ENCODE assay signal across 11 cellular contexts in the genomic region with DNA sequence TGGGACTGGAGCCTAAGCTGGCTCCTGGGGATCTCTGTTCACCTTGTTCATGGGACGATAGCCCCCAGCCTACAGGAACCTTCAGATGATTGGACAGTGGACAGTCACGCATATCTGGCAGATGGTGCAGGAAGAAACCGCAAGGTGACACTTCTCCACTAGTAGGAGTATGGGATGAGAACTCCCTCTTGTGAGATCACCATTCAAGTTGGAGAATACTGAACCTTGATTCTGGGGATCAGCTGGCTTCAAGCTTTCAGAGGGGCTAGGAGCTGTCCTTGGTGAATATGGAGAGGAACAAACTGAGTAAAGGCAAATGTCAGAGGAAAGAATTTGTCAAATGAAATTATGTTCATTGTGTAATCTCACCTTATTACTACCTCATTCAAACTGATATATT.
A peak's percentile ranks its signal among the peaks of the same experiment; 100 is the strongest.
DNase-seq lines count a peak whose midpoint lies in the region; ATAC-seq, FAIRE-seq and TF ChIP-seq lines count a peak whose summit lies in the region.
"Had no signal": no experiment of that assay in that cellular context is flagged by ENCODE, and none has a peak within 500 bp of the region (broad histone marks: within the 10 kb centered on the region; RNA-seq: fewer than 3 reads in every experiment).

No MANE protein-coding gene starts in this region.

- no peaks in the 10 kb centered on the region for H3K27me3 Mint-ChIP-seq in effector memory CD8-positive, alpha-beta T cell

- TF ChIP-seq RAD21 in A549 (conservative IDR thresholded peaks at IDR 0.05 in 1 of 2, IDR thresholded peaks at IDR 0.05 in 1 of 2): no peak

- H3K4me2 ChIP-seq in A549 (peak overlapping the region; percentile 36), PC-9 (no peak overlapping the region)

- H3K4me1 ChIP-seq in A549 (peaks cover 12% of the 10 kb centered on the region; the same call in 2 of the 3 replicates), PC-9 (replicated peaks; ENCODE audit: insufficient read depth) (peaks cover 23% of the 10 kb centered on the region), pancreas (no peaks in the 10 kb centered on the region)

- H3K79me2 ChIP-seq in PC-9 (ENCODE audit: low read depth): no peaks in the 10 kb centered on the region

- 92% methylated on average over 2 of the region's 3 CpGs for WGBS in A549 (ENCODE audit: missing lambda C conversion rate)
- 87 to 96% methylated on average over 3 of the region's 3 CpGs for WGBS in pancreas, 2 donors

- H3K9me3 ChIP-seq in A549 (no peaks in the 10 kb centered on the region), PC-9 (ENCODE audit: insufficient read depth, low read depth) (0 out of 2 replicates have a peak, but pooled peaks cover 4% of the 10 kb centered on the region), pancreas (no peaks in the 10 kb centered on the region)

- POLR2A ChIA-PET in A549 (lab: Yijun Ruan, JAX): no interaction called here
- POLR2A ChIA-PET in PC-9 (lab: Charles Lee; ENCODE audit: unreplicated experiment): no interaction called here

- H2AFZ ChIP-seq in PC-9: no peak overlapping the region

- no peaks in the 10 kb centered on the region for H4K20me1 ChIP-seq in PC-9 (ENCODE audit: insufficient read depth)

- peaks cover 18 to 25% of the 10 kb centered on the region in 2 donors for H3K4me1 Mint-ChIP-seq in effector memory CD8-positive, alpha-beta T cell (ENCODE audit: low read depth in 2 of 2)

- no peak overlapping the region for H3K27ac ChIP-seq in A549
- H3K27ac ChIP-seq in PC-9: peak overlapping the region; percentile 39
- no peak overlapping the region for H3K27ac ChIP-seq in pancreas

- ATAC-seq in A549 (peak; percentile 70 to 75; a peak in 3 of 6 replicates), pancreas (no peak), HG03520 (IDR thresholded peaks at IDR 0.05; ENCODE audit: unreplicated experiment) (no peak)
- ATAC-seq in effector memory CD8-positive, alpha-beta T cell (replicated peaks): no peak

- H3K4me3 ChIP-seq in A549: no peak overlapping the region
- H3K4me3 ChIP-seq in PC-9: no peak overlapping the region
- no peak overlapping the region for H3K4me3 ChIP-seq in pancreas

- H3K27ac Mint-ChIP-seq in effector memory CD8-positive, alpha-beta T cell: peak overlapping the region; percentile 73 to 83

- H3K36me3 ChIP-seq in PC-9 (ENCODE audit: low read depth) (no peaks in the 10 kb centered on the region), pancreas (no peaks in the 10 kb centered on the region)

- CTCF ChIA-PET in A549 (lab: Yijun Ruan, JAX): no interaction called here
- CTCF ChIA-PET in PC-9 (lab: Charles Lee): no interaction called here

- no peaks in the 10 kb centered on the region for H3K9me2 ChIP-seq in PC-9 (ENCODE audit: insufficient read depth)

- peak in 1 of 2 experiments; percentile 26 for DNase-seq in A549 (ENCODE audit: low read depth in 1 of 2, low spot score in 1 of 2)
- peak; percentile 9 for DNase-seq in EH (ENCODE audit: low read depth)
- DNase-seq in PC-9: no peak
- DNase-seq in effector memory CD8-positive, alpha-beta T cell: no peak
- DNase-seq in GM12892 (ENCODE audit: insufficient read length): no peak
- no peak for DNase-seq in pancreas
- DNase-seq in DMS114 treated with DMSO at 0.1 percent for 48 hours (lab: John Stamatoyannopoulos, UW; ENCODE audit: unreplicated experiment): no peak
- DNase-seq: Karpas-422, NCI-H510A had no signal

- no peaks in the 10 kb centered on the region for H3K36me3 Mint-ChIP-seq in effector memory CD8-positive, alpha-beta T cell (ENCODE audit: insufficient read depth)

- TF ChIP-seq CTCF in A549 (IDR thresholded peaks at IDR 0.05): no peak
- no peak for TF ChIP-seq CTCF in PC-9 (conservative IDR thresholded peaks at IDR 0.05)
- TF ChIP-seq CTCF in pancreas (IDR thresholded peaks at IDR 0.05): no peak

- no peaks in the 10 kb centered on the region for H3K27me3 ChIP-seq in PC-9 (ENCODE audit: insufficient read depth, low read depth)
- no peaks in the 10 kb centered on the region for H3K27me3 ChIP-seq in pancreas

- H3K4me3 Mint-ChIP-seq in effector memory CD8-positive, alpha-beta T cell: peak overlapping the region in 1 of 2 donors; percentile 55
- H3K4me3 Mint-ChIP-seq: neural crest cell had no signal

- H3F3A ChIP-seq in PC-9 (ENCODE audit: insufficient read depth, low read depth): no peaks in the 10 kb centered on the region

- FAIRE-seq in A549 (lab: Jason Lieb, UNC) (no peak), GM12892 (lab: Jason Lieb, UNC) (no peak), pancreas (lab: Jason Lieb, UNC) (no peak)

- TF ChIP-seq POLR2A in A549 (IDR thresholded peaks at IDR 0.05; ENCODE audit: low read length) (no peak), GM12892 (IDR thresholded peaks at IDR 0.05; ENCODE audit: low read depth, low read length) (no peak)

- BruUV-seq in PC-9 (replicated peaks; lab: Mats Ljungman, UMichigan): no TSS peak

- H3K9me3 Mint-ChIP-seq in effector memory CD8-positive, alpha-beta T cell: no peaks in the 10 kb centered on the region
- H3K9me3 Mint-ChIP-seq: neural crest cell had no signal

- TF ChIP-seq EP300 in A549 (IDR thresholded peaks at IDR 0.05): no peak

- intact Hi-C loops in PC-9 (cut with micrococcal nuclease; ENCODE audit: unreplicated experiment) (no loop called here), pancreas (cut with DNase I) (no loop called here)

TF ChIP-seq in A549, 52 proteins besides CTCF, POLR2A, EP300 and RAD21:
- TF ChIP-seq RARB (CRISPR knock-in tag; IDR thresholded peaks at IDR 0.05) (no peak), REST (IDR thresholded peaks at IDR 0.05) (peak; percentile 22; the same call in 1 of the 2 replicates)
TF ChIP-seq in A549: peak in this region for 1.

Comparison
In these comparisons a context has a peak if more than half of its experiments do, and no peak if none do; other contexts are left out.
1. ATAC-seq: peak in A549 (2 of 2); none in effector memory CD8-positive, alpha-beta T cell (single experiment), pancreas (0 of 4) and HG03520 (single experiment).